Comparison of ENCODE assay signal across 19 cellular contexts in genomic region chr1:11738096-11738495, GRCh38. TPM values are rescaled to one million over a fixed set of nuclear protein-coding genes. Genes with fewer than 3 reads are reported as not detected.
DNase-seq lines count a peak whose midpoint lies in the region; ATAC-seq and TF ChIP-seq lines count a peak whose summit lies in the region.
"Had no signal": no experiment of that assay in that cellular context is flagged by ENCODE, and none has a peak within 500 bp of the region (broad histone marks: within the 10 kb centered on the region; RNA-seq: fewer than 3 reads in every experiment).

No MANE protein-coding gene starts in this region.

- H3K27me3 Mint-ChIP-seq in CD4-positive, CD25-positive, alpha-beta regulatory T cell: no peaks in the 10 kb centered on the region
- H3K27me3 Mint-ChIP-seq in IgD-negative memory B cell: no peaks in the 10 kb centered on the region
- H3K27me3 Mint-ChIP-seq in central memory CD8-positive, alpha-beta T cell: no peaks in the 10 kb centered on the region
- H3K27me3 Mint-ChIP-seq in activated T-helper 2 cell treated with anti-CD3 and anti-CD28 coated beads, Interferon-gamma antibody, Interleukin-2, Interleukin-4, amounts not matched to agents 10 μg/mL and 5 μg/mL and 100 μg/mL, durations not matched to agents 14 hours and 24 hours and 36 hours (ENCODE audit: low read depth): peaks cover 10% of the 10 kb centered on the region
- H3K27me3 Mint-ChIP-seq: stimulated activated naive CD8-positive, alpha-beta T cell treated with anti-CD3 and anti-CD28 coated beads, Interleukin-15, amount 100 ng/mL, for 72 hours; T-helper 17 cell had no signal

- no peak overlapping the region for H2AFZ ChIP-seq in osteoblast (ENCODE audit: low read length)

- no peak overlapping the region for H3K4me3 ChIP-seq in CD4-positive, CD25-positive, alpha-beta regulatory T cell (ENCODE audit: low read depth, low read length)
- H3K4me3 ChIP-seq in osteoblast (ENCODE audit: insufficient read depth, low read length): no peak overlapping the region

- H3K4me1 ChIP-seq in CD4-positive, CD25-positive, alpha-beta regulatory T cell (ENCODE audit: control insufficient read depth, insufficient read depth, low read length, poor library complexity, severe bottlenecking): peaks cover 60% of the 10 kb centered on the region
- H3K4me1 ChIP-seq in osteoblast (ENCODE audit: insufficient read depth, low read length): peaks cover 7% of the 10 kb centered on the region

- H3K79me2 ChIP-seq in osteoblast (ENCODE audit: insufficient read depth, low read length): peaks cover 17% of the 10 kb centered on the region

- no peaks in the 10 kb centered on the region for H3K27me3 ChIP-seq in CD4-positive, CD25-positive, alpha-beta regulatory T cell (ENCODE audit: control insufficient read depth, insufficient read depth, low read length)
- no peaks in the 10 kb centered on the region for H3K27me3 ChIP-seq in osteoblast (ENCODE audit: insufficient read depth, low read length)

- peak overlapping the region in 3 of 4 donors; percentile 68 to 94 (median 90) for H3K4me3 Mint-ChIP-seq in CD4-positive, CD25-positive, alpha-beta regulatory T cell
- H3K4me3 Mint-ChIP-seq in IgD-negative memory B cell: peak overlapping the region in 2 of 4 donors; percentile 97 to 99
- peak overlapping the region; percentile 99 for H3K4me3 Mint-ChIP-seq in central memory CD8-positive, alpha-beta T cell
- no peak overlapping the region for H3K4me3 Mint-ChIP-seq in activated T-helper 2 cell treated with anti-CD3 and anti-CD28 coated beads, Interferon-gamma antibody, Interleukin-2, Interleukin-4, amounts not matched to agents 10 μg/mL and 5 μg/mL and 100 μg/mL, durations not matched to agents 14 hours and 24 hours and 36 hours (ENCODE audit: low read depth)
- H3K4me3 Mint-ChIP-seq: stimulated activated naive CD8-positive, alpha-beta T cell treated with anti-CD3 and anti-CD28 coated beads, Interleukin-15, amount 100 ng/mL, for 72 hours had no signal

- no peaks in the 10 kb centered on the region for H3K9me3 Mint-ChIP-seq in CD4-positive, CD25-positive, alpha-beta regulatory T cell
- H3K9me3 Mint-ChIP-seq in IgD-negative memory B cell: no peaks in the 10 kb centered on the region
- H3K9me3 Mint-ChIP-seq in central memory CD8-positive, alpha-beta T cell: no peaks in the 10 kb centered on the region
- no peaks in the 10 kb centered on the region for H3K9me3 Mint-ChIP-seq in activated T-helper 2 cell treated with anti-CD3 and anti-CD28 coated beads, Interferon-gamma antibody, Interleukin-2, Interleukin-4, amounts not matched to agents 10 μg/mL and 5 μg/mL and 100 μg/mL, durations not matched to agents 14 hours and 24 hours and 36 hours
- H3K9me3 Mint-ChIP-seq: stimulated activated naive CD8-positive, alpha-beta T cell treated with anti-CD3 and anti-CD28 coated beads, Interleukin-15, amount 100 ng/mL, for 72 hours had no signal

- no peaks in the 10 kb centered on the region for H3K36me3 ChIP-seq in CD4-positive, CD25-positive, alpha-beta regulatory T cell (ENCODE audit: control insufficient read depth, insufficient read depth, low read length)
- H3K36me3 ChIP-seq in osteoblast (ENCODE audit: insufficient read depth, low read length): no peaks in the 10 kb centered on the region

- no peak overlapping the region for H3K27ac ChIP-seq in CD4-positive, CD25-positive, alpha-beta regulatory T cell (ENCODE audit: insufficient read depth, low read length, poor library complexity, severe bottlenecking)
- no peak overlapping the region for H3K27ac ChIP-seq in osteoblast (ENCODE audit: low read depth, low read length)

- no peak overlapping the region for H3K4me2 ChIP-seq in osteoblast (ENCODE audit: insufficient read depth, low read length)

- peak overlapping the region; percentile 70 to 81 (median 80) for H3K27ac Mint-ChIP-seq in CD4-positive, CD25-positive, alpha-beta regulatory T cell
- peak overlapping the region in 2 of 3 donors; percentile 9 to 57 for H3K27ac Mint-ChIP-seq in IgD-negative memory B cell
- H3K27ac Mint-ChIP-seq in central memory CD8-positive, alpha-beta T cell (ENCODE audit: low read depth): no peak overlapping the region
- no peak overlapping the region for H3K27ac Mint-ChIP-seq in activated T-helper 2 cell treated with anti-CD3 and anti-CD28 coated beads, Interferon-gamma antibody, Interleukin-2, Interleukin-4, amounts not matched to agents 10 μg/mL and 5 μg/mL and 100 μg/mL, durations not matched to agents 14 hours and 24 hours and 36 hours

- no peaks in the 10 kb centered on the region for H3K36me3 Mint-ChIP-seq in CD4-positive, CD25-positive, alpha-beta regulatory T cell
- H3K36me3 Mint-ChIP-seq in IgD-negative memory B cell: peaks cover 2% of the 10 kb centered on the region
- H3K36me3 Mint-ChIP-seq in central memory CD8-positive, alpha-beta T cell (ENCODE audit: insufficient read depth): peaks cover 10% of the 10 kb centered on the region
- peaks cover 2% of the 10 kb centered on the region for H3K36me3 Mint-ChIP-seq in activated T-helper 2 cell treated with anti-CD3 and anti-CD28 coated beads, Interferon-gamma antibody, Interleukin-2, Interleukin-4, amounts not matched to agents 10 μg/mL and 5 μg/mL and 100 μg/mL, durations not matched to agents 14 hours and 24 hours and 36 hours (ENCODE audit: low read depth)

- no peak for ATAC-seq in CD4-positive, CD25-positive, alpha-beta regulatory T cell (ENCODE audit: low read depth in 2 of 2)
- no peak for ATAC-seq in central memory CD8-positive, alpha-beta T cell (replicated peaks; ENCODE audit: extremely low read depth, poor library complexity, severe bottlenecking)
- ATAC-seq: stimulated activated naive CD8-positive, alpha-beta T cell treated with anti-CD3 and anti-CD28 coated beads, Interleukin-15, amount 100 ng/mL, for 72 hours; T-helper 17 cell had no signal

- no peak for DNase-seq in CD4-positive, CD25-positive, alpha-beta regulatory T cell
- DNase-seq in central memory CD8-positive, alpha-beta T cell (ENCODE audit: low spot score in 2 of 2): no peak
- DNase-seq in osteoblast (ENCODE audit: insufficient read length, low spot score, missing footprints) (peak; percentile 27), NCI-H345 (lab: John Stamatoyannopoulos, UW) (no peak), HuH-7.5 (ENCODE audit: low spot score) (no peak), NCI-H1694 treated with DMSO at 0.1 percent for 48 hours (lab: John Stamatoyannopoulos, UW) (no peak)
- DNase-seq in activated T-helper 2 cell treated with anti-CD3 and anti-CD28 coated beads, Interferon-gamma antibody, Interleukin-2, Interleukin-4, amounts not matched to agents 10 μg/mL and 5 μg/mL and 100 μg/mL, durations not matched to agents 14 hours and 24 hours and 36 hours (ENCODE audit: low spot score): no peak
- DNase-seq: activated CD4-positive, CD25-positive, alpha-beta regulatory T cell treated with anti-CD3 and anti-CD28 coated beads, Interleukin-2, amount 50 U/mL, for 72 hours; activated T-cell treated with anti-CD3 and anti-CD28 coated beads, Interleukin-2, amount 50 U/mL, for 48 hours; amygdala; Caco-2; glutamatergic neuron; mesenchymal stem cell; NCI-H774; RPMI8226; stimulated activated naive CD8-positive, alpha-beta T cell treated with anti-CD3 and anti-CD28 coated beads, Interleukin-15, amount 100 ng/mL, for 72 hours; T-helper 17 cell had no signal

- intact Hi-C loops in activated T-helper 2 cell treated with anti-CD3 and anti-CD28 coated beads, Interferon-gamma antibody, Interleukin-2, Interleukin-4, amounts not matched to agents 10 μg/mL and 5 μg/mL and 100 μg/mL, durations not matched to agents 14 hours and 24 hours and 36 hours (cut with micrococcal nuclease): loop anchor here (5.0 kb wide), 1 partner anchor 56 kb away; the partner anchor contains the start of gene MAD2L2

- no peak for TF ChIP-seq CTCF in osteoblast (IDR thresholded peaks at IDR 0.05; ENCODE audit: extremely low read depth, low read depth, low read length)

- H3K4me1 Mint-ChIP-seq in CD4-positive, CD25-positive, alpha-beta regulatory T cell: peaks cover 16 to 82% (median 58%) of the 10 kb centered on the region in 4 donors
- H3K4me1 Mint-ChIP-seq in IgD-negative memory B cell: peaks cover 19 to 37% (median 31%) of the 10 kb centered on the region in 3 donors
- H3K4me1 Mint-ChIP-seq in central memory CD8-positive, alpha-beta T cell: peaks cover 76% of the 10 kb centered on the region
- peaks cover 51% of the 10 kb centered on the region for H3K4me1 Mint-ChIP-seq in activated T-helper 2 cell treated with anti-CD3 and anti-CD28 coated beads, Interferon-gamma antibody, Interleukin-2, Interleukin-4, amounts not matched to agents 10 μg/mL and 5 μg/mL and 100 μg/mL, durations not matched to agents 14 hours and 24 hours and 36 hours (ENCODE audit: low read depth)

- no peaks in the 10 kb centered on the region for H3K9me3 ChIP-seq in CD4-positive, CD25-positive, alpha-beta regulatory T cell (ENCODE audit: control insufficient read depth in 2 of 2, low read length in 2 of 2)
- no peaks in the 10 kb centered on the region for H3K9me3 ChIP-seq in osteoblast (ENCODE audit: low read depth, low read length)
- H3K9me3 ChIP-seq: Caco-2 had no signal

- H4K20me1 ChIP-seq in osteoblast (ENCODE audit: insufficient read depth, low read length): peaks cover 30% of the 10 kb centered on the region

RNA-seq across cellular contexts. Expression of gene AGTRAP, which starts 2.2 kb away (rescaled TPM):
- total RNA-seq in CD4-positive, CD25-positive, alpha-beta regulatory T cell: 25.2 TPM
- polyA plus RNA-seq in CD4-positive, CD25-positive, alpha-beta regulatory T cell: 100 to 1,000 TPM in 1 of 4 donors, 10 to 100 TPM in 3; 65.1 to 113 (median 78.0) TPM
- 52.6 TPM for polyA plus RNA-seq in IgD-negative memory B cell
- total RNA-seq in osteoblast: 47.7 and 56.5 TPM in 2 replicates
- total RNA-seq in activated T-helper 2 cell treated with anti-CD3 and anti-CD28 coated beads, Interferon-gamma antibody, Interleukin-2, Interleukin-4, amounts not matched to agents 10 μg/mL and 5 μg/mL and 100 μg/mL, durations not matched to agents 14 hours and 24 hours and 36 hours: 8.6 and 9.7 TPM in 2 replicates

RNA-seq across cellular contexts. Expression of gene C1orf167, which starts 23.9 kb away (rescaled TPM):
- not detected for total RNA-seq in CD4-positive, CD25-positive, alpha-beta regulatory T cell
- polyA plus RNA-seq in CD4-positive, CD25-positive, alpha-beta regulatory T cell: 1 to 10 TPM in 2 of 4 donors, under 1 TPM in 1, not detected in 1; 0.61 to 1.3 (median 1.0) TPM
- not detected for polyA plus RNA-seq in IgD-negative memory B cell
- total RNA-seq in osteoblast: under 0.01 TPM in 1 of 2 replicates, not detected in the other
- not detected in 2 replicates for total RNA-seq in activated T-helper 2 cell treated with anti-CD3 and anti-CD28 coated beads, Interferon-gamma antibody, Interleukin-2, Interleukin-4, amounts not matched to agents 10 μg/mL and 5 μg/mL and 100 μg/mL, durations not matched to agents 14 hours and 24 hours and 36 hours
- total RNA-seq: M059J had no signal

RNA-seq across cellular contexts. Expression of gene DRAXIN, which starts 46.6 kb away (rescaled TPM):
- not detected for total RNA-seq in CD4-positive, CD25-positive, alpha-beta regulatory T cell
- polyA plus RNA-seq in CD4-positive, CD25-positive, alpha-beta regulatory T cell: under 1 TPM in 2 of 4 donors, not detected in 2; 0.06 to 0.11 TPM
- 0.13 TPM for polyA plus RNA-seq in IgD-negative memory B cell
- under 0.01 TPM in 2 replicates for total RNA-seq in osteoblast
- 0.07 TPM in 2 replicates for total RNA-seq in activated T-helper 2 cell treated with anti-CD3 and anti-CD28 coated beads, Interferon-gamma antibody, Interleukin-2, Interleukin-4, amounts not matched to agents 10 μg/mL and 5 μg/mL and 100 μg/mL, durations not matched to agents 14 hours and 24 hours and 36 hours

RNA-seq across cellular contexts. Expression of gene MAD2L2, which starts 57.1 kb away (rescaled TPM):
- 28.7 TPM for total RNA-seq in CD4-positive, CD25-positive, alpha-beta regulatory T cell
- polyA plus RNA-seq in CD4-positive, CD25-positive, alpha-beta regulatory T cell: 10 to 100 TPM; 49.3 to 75.3 (median 55.3) TPM
- polyA plus RNA-seq in IgD-negative memory B cell: 49.1 TPM
- 20.6 and 22.7 TPM in 2 replicates for total RNA-seq in osteoblast
- total RNA-seq in activated T-helper 2 cell treated with anti-CD3 and anti-CD28 coated beads, Interferon-gamma antibody, Interleukin-2, Interleukin-4, amounts not matched to agents 10 μg/mL and 5 μg/mL and 100 μg/mL, durations not matched to agents 14 hours and 24 hours and 36 hours: 77.1 and 78.0 TPM in 2 replicates

Comparison
In these comparisons a context has a peak if more than half of its experiments do, and no peak if none do; other contexts are left out.
1. H3K27ac Mint-ChIP-seq: peak in CD4-positive, CD25-positive, alpha-beta regulatory T cell (3 of 3) and IgD-negative memory B cell (2 of 3); none in central memory CD8-positive, alpha-beta T cell (single experiment) and activated T-helper 2 cell treated with anti-CD3 and anti-CD28 coated beads, Interferon-gamma antibody, Interleukin-2, Interleukin-4, amounts not matched to agents 10 μg/mL and 5 μg/mL and 100 μg/mL, durations not matched to agents 14 hours and 24 hours and 36 hours (single experiment).